Comparison of ENCODE assay signal across 29 cellular contexts in genomic region chr16:3810818-3811217, GRCh38.
DNase-seq lines count a peak whose midpoint lies in the region; ATAC-seq lines count a peak whose summit lies in the region.
"Had no signal": no experiment of that assay in that cellular context is flagged by ENCODE, and none has a peak within 500 bp of the region (broad histone marks: within the 10 kb centered on the region; RNA-seq: fewer than 3 reads in every experiment).

No MANE protein-coding gene starts in this region.

- H3K27me3 ChIP-seq in CD4-positive, CD25-positive, alpha-beta regulatory T cell (ENCODE audit: control insufficient read depth, insufficient read depth, low read length) = no peaks in the 10 kb centered on the region
- no peaks in the 10 kb centered on the region for H3K27me3 ChIP-seq in CD4-positive, alpha-beta memory T cell (ENCODE audit: insufficient read depth, low read length)
- H3K27me3 ChIP-seq: BLaER1 treated with 17β-estradiol and CSF1 and Interleukin-3, amounts not matched to agents 10 nM and 100 nM; suprapubic skin had no signal

- no peak for DNase-seq in CD4-positive, CD25-positive, alpha-beta regulatory T cell
- no peak for DNase-seq in CD4-positive, alpha-beta memory T cell
- DNase-seq in activated T-helper 1 cell treated with anti-CD3 and anti-CD28 coated beads, Interleukin-12 subunit alpha, Interleukin-12 subunit beta, Interleukin-2, Interleukin-4 antibody, amounts not matched to agents 30 ng/mL and 10 ng/mL and 1 ng/mL, durations not matched to agents 14 hours and 24 hours and 36 hours (ENCODE audit: low spot score) = no peak
- DNase-seq in naive B cell (no peak), superior temporal gyrus (ENCODE audit: extremely low spot score) (no peak), RPMI8226 (no peak)
- DNase-seq in activated CD4-positive, CD25-positive, alpha-beta regulatory T cell (lab: John Stamatoyannopoulos, UW) = no peak
- DNase-seq: activated CD8-positive, alpha-beta memory T cell treated with anti-CD3 and anti-CD28 coated beads for 24 hours; activated naive CD8-positive, alpha-beta T cell treated with anti-CD3 and anti-CD28 coated beads, Interleukin-2, amount 10 ng/mL, durations not matched to agents 7 days and 5 days; activated T-cell treated with anti-CD3 and anti-CD28 coated beads, Interleukin-2, amount 50 U/mL, for 1 hour; Calu3; caudate nucleus; cortex of kidney; DMS79; effector memory CD4-positive, alpha-beta T cell; GDM1; Karpas-422; mesendoderm; NCI-H1417; NCI-H2029; NCI-H2227 treated with DMSO at 0.1 percent for 48 hours; NCI-H526 treated with DMSO at 0.1 percent for 48 hours; NK-92 treated with Interleukin-12 subunit alpha and Interleukin-12 subunit beta, amount 100 ng/mL, for 24 hours; nucleus accumbens; SHP77 had no signal

- peaks cover 39% of the 10 kb centered on the region for H3K4me1 ChIP-seq in CD4-positive, CD25-positive, alpha-beta regulatory T cell (ENCODE audit: control insufficient read depth, insufficient read depth, low read length, poor library complexity, severe bottlenecking)
- peaks cover 90% of the 10 kb centered on the region for H3K4me1 ChIP-seq in CD4-positive, alpha-beta memory T cell (ENCODE audit: insufficient read depth, low read length)

- POLR2A ChIA-PET in CD4-positive, alpha-beta memory T cell (lab: Charles Lee; ENCODE audit: partially characterized antibody) = no interaction called here

- H3K27me3 Mint-ChIP-seq in CD4-positive, CD25-positive, alpha-beta regulatory T cell = no peaks in the 10 kb centered on the region
- H3K27me3 Mint-ChIP-seq in CD4-positive, alpha-beta memory T cell = no peaks in the 10 kb centered on the region
- H3K27me3 Mint-ChIP-seq in activated T-helper 1 cell treated with anti-CD3 and anti-CD28 coated beads, Interleukin-12 subunit alpha, Interleukin-12 subunit beta, Interleukin-2, Interleukin-4 antibody, amounts not matched to agents 30 ng/mL and 10 ng/mL and 1 ng/mL, durations not matched to agents 14 hours and 24 hours and 36 hours (ENCODE audit: insufficient read depth) = no peaks in the 10 kb centered on the region
- no peaks in the 10 kb centered on the region for H3K27me3 Mint-ChIP-seq in naive B cell
- H3K27me3 Mint-ChIP-seq: activated naive CD8-positive, alpha-beta T cell treated with anti-CD3 and anti-CD28 coated beads, Interleukin-2, amount 10 ng/mL, durations not matched to agents 7 days and 5 days had no signal

- peaks cover 27 to 90% (median 68%) of the 10 kb centered on the region in 4 donors for H3K4me1 Mint-ChIP-seq in CD4-positive, CD25-positive, alpha-beta regulatory T cell
- H3K4me1 Mint-ChIP-seq in CD4-positive, alpha-beta memory T cell = peaks cover 68 to 94% (median 83%) of the 10 kb centered on the region in 4 donors
- peaks cover 56% of the 10 kb centered on the region for H3K4me1 Mint-ChIP-seq in activated T-helper 1 cell treated with anti-CD3 and anti-CD28 coated beads, Interleukin-12 subunit alpha, Interleukin-12 subunit beta, Interleukin-2, Interleukin-4 antibody, amounts not matched to agents 30 ng/mL and 10 ng/mL and 1 ng/mL, durations not matched to agents 14 hours and 24 hours and 36 hours (ENCODE audit: low read depth)
- H3K4me1 Mint-ChIP-seq in naive B cell = peaks cover 55 to 82% (median 68%) of the 10 kb centered on the region in 3 donors

- H3K27ac Mint-ChIP-seq in CD4-positive, CD25-positive, alpha-beta regulatory T cell = peak overlapping the region in 2 of 3 donors; percentile 60 to 91
- peak overlapping the region; percentile 18 to 84 (median 65) for H3K27ac Mint-ChIP-seq in CD4-positive, alpha-beta memory T cell
- H3K27ac Mint-ChIP-seq in activated T-helper 1 cell treated with anti-CD3 and anti-CD28 coated beads, Interleukin-12 subunit alpha, Interleukin-12 subunit beta, Interleukin-2, Interleukin-4 antibody, amounts not matched to agents 30 ng/mL and 10 ng/mL and 1 ng/mL, durations not matched to agents 14 hours and 24 hours and 36 hours = peak overlapping the region; percentile 32
- peak overlapping the region in 4 of 6 donors; percentile 37 to 80 (median 54) for H3K27ac Mint-ChIP-seq in naive B cell

- H3K36me3 Mint-ChIP-seq in CD4-positive, CD25-positive, alpha-beta regulatory T cell = peaks cover 33% of the 10 kb centered on the region
- peaks cover 33 to 47% of the 10 kb centered on the region in 2 donors for H3K36me3 Mint-ChIP-seq in CD4-positive, alpha-beta memory T cell
- peaks cover 49% of the 10 kb centered on the region for H3K36me3 Mint-ChIP-seq in activated T-helper 1 cell treated with anti-CD3 and anti-CD28 coated beads, Interleukin-12 subunit alpha, Interleukin-12 subunit beta, Interleukin-2, Interleukin-4 antibody, amounts not matched to agents 30 ng/mL and 10 ng/mL and 1 ng/mL, durations not matched to agents 14 hours and 24 hours and 36 hours (ENCODE audit: low read depth)
- peaks cover 0 to 6% of the 10 kb centered on the region in 2 donors for H3K36me3 Mint-ChIP-seq in naive B cell

- intact Hi-C loops in CD4-positive, alpha-beta memory T cell (cut with micrococcal nuclease) = no loop called here
- intact Hi-C loops in activated T-helper 1 cell treated with anti-CD3 and anti-CD28 coated beads, Interleukin-12 subunit alpha, Interleukin-12 subunit beta, Interleukin-2, Interleukin-4 antibody, amounts not matched to agents 30 ng/mL and 10 ng/mL and 1 ng/mL, durations not matched to agents 14 hours and 24 hours and 36 hours (cut with micrococcal nuclease) = loop anchor here (1.0 to 2.0 kb wide), 2 partner anchors 14 to 22 kb away; no protein-coding TSS in a partner anchor

- H3K27ac ChIP-seq in CD4-positive, CD25-positive, alpha-beta regulatory T cell (ENCODE audit: insufficient read depth, low read length, poor library complexity, severe bottlenecking) = no peak overlapping the region
- H3K27ac ChIP-seq in CD4-positive, alpha-beta memory T cell (ENCODE audit: low read depth, low read length) = no peak overlapping the region
- H3K27ac ChIP-seq: BLaER1 treated with 17β-estradiol and CSF1 and Interleukin-3, amounts not matched to agents 10 nM and 100 nM; suprapubic skin had no signal

- H3K9me3 ChIP-seq in CD4-positive, CD25-positive, alpha-beta regulatory T cell (ENCODE audit: control insufficient read depth in 2 of 2, low read length in 2 of 2) = no peaks in the 10 kb centered on the region
- no peaks in the 10 kb centered on the region for H3K9me3 ChIP-seq in CD4-positive, alpha-beta memory T cell (ENCODE audit: control insufficient read depth in 1 of 2, low read length in 2 of 2)
- H3K9me3 ChIP-seq: BLaER1 treated with 17β-estradiol and CSF1 and Interleukin-3, amounts not matched to agents 10 nM and 100 nM; suprapubic skin had no signal

- no peaks in the 10 kb centered on the region for H3K9me3 Mint-ChIP-seq in CD4-positive, CD25-positive, alpha-beta regulatory T cell
- H3K9me3 Mint-ChIP-seq in CD4-positive, alpha-beta memory T cell = no peaks in the 10 kb centered on the region
- H3K9me3 Mint-ChIP-seq in activated T-helper 1 cell treated with anti-CD3 and anti-CD28 coated beads, Interleukin-12 subunit alpha, Interleukin-12 subunit beta, Interleukin-2, Interleukin-4 antibody, amounts not matched to agents 30 ng/mL and 10 ng/mL and 1 ng/mL, durations not matched to agents 14 hours and 24 hours and 36 hours = no peaks in the 10 kb centered on the region
- no peaks in the 10 kb centered on the region for H3K9me3 Mint-ChIP-seq in naive B cell
- H3K9me3 Mint-ChIP-seq: activated naive CD8-positive, alpha-beta T cell treated with anti-CD3 and anti-CD28 coated beads, Interleukin-2, amount 10 ng/mL, durations not matched to agents 7 days and 5 days had no signal

- CTCF ChIA-PET in CD4-positive, alpha-beta memory T cell (lab: Charles Lee; ENCODE audit: partially characterized antibody) = interaction anchor here (0.9 kb wide), 1 partner anchor 10 kb away, joined by 3 read pairs; no protein-coding TSS in a partner anchor

- ATAC-seq in CD4-positive, CD25-positive, alpha-beta regulatory T cell (ENCODE audit: low read depth in 2 of 2) = no peak
- ATAC-seq in naive B cell (ENCODE audit: low read depth in 2 of 2) (no peak), GM18502 (IDR thresholded peaks at IDR 0.05; ENCODE audit: poor library complexity, unreplicated experiment) (no peak)
- ATAC-seq: left lobe of liver had no signal

- H3K4me3 Mint-ChIP-seq in CD4-positive, CD25-positive, alpha-beta regulatory T cell = peak overlapping the region in 1 of 4 donors; percentile 21
- peak overlapping the region in 4 of 8 donors; percentile 12 to 64 (median 42) for H3K4me3 Mint-ChIP-seq in CD4-positive, alpha-beta memory T cell
- no peak overlapping the region for H3K4me3 Mint-ChIP-seq in activated T-helper 1 cell treated with anti-CD3 and anti-CD28 coated beads, Interleukin-12 subunit alpha, Interleukin-12 subunit beta, Interleukin-2, Interleukin-4 antibody, amounts not matched to agents 30 ng/mL and 10 ng/mL and 1 ng/mL, durations not matched to agents 14 hours and 24 hours and 36 hours
- H3K4me3 Mint-ChIP-seq in naive B cell = no peak overlapping the region
- H3K4me3 Mint-ChIP-seq: activated naive CD8-positive, alpha-beta T cell treated with anti-CD3 and anti-CD28 coated beads, Interleukin-2, amount 10 ng/mL, durations not matched to agents 7 days and 5 days had no signal

- peaks cover 35% of the 10 kb centered on the region for H3K36me3 ChIP-seq in CD4-positive, CD25-positive, alpha-beta regulatory T cell (ENCODE audit: control insufficient read depth, insufficient read depth, low read length)
- H3K36me3 ChIP-seq in CD4-positive, alpha-beta memory T cell (ENCODE audit: insufficient read depth, low read length) = peaks cover 13% of the 10 kb centered on the region

- no peak overlapping the region for H3K4me3 ChIP-seq in CD4-positive, CD25-positive, alpha-beta regulatory T cell (ENCODE audit: low read depth, low read length)
- no peak overlapping the region for H3K4me3 ChIP-seq in CD4-positive, alpha-beta memory T cell (ENCODE audit: low read length in 2 of 2)
- H3K4me3 ChIP-seq: BLaER1 treated with 17β-estradiol and CSF1 and Interleukin-3, amounts not matched to agents 10 nM and 100 nM; suprapubic skin had no signal
